ENCODE assay signal across 20 cellular contexts in the genomic region with DNA sequence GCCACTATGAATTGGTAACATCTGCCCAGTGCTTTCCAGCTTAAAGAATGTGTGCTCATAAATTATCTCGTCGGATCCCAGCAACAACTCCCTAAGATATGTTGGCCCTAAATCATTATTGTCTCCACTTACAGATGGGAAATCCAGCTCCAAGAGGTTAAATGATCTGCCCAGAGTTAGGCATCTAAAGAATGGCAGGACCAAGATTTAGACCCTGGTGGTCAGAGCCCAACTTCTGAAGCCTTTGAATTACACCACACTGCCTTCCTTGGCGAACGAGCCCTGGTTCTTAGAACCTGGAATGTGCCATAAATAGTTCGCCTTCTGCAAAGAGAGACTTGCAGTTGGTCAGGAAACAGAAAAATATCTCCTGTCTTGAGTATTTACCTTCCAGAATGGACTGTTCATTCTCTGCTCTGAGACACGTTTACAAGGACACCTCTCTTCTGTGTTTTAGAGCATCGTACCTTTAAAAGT. TPM values are rescaled to one million over a fixed set of nuclear protein-coding genes. Genes with fewer than 3 reads are reported as not detected.
"Had no signal": no experiment of that assay in that cellular context is flagged by ENCODE, and none has a peak within 500 bp of the region (broad histone marks: within the 10 kb centered on the region; RNA-seq: fewer than 3 reads in every experiment).

No MANE protein-coding gene starts in this region.

- H3K4me3 Mint-ChIP-seq: activated naive CD4-positive, alpha-beta T cell treated with anti-CD3 and anti-CD28 coated beads for 36 hours; neural crest cell; T-helper 17 cell; WTC11 had no signal

- H3K9me3 ChIP-seq: colonic mucosa, ovary, transverse colon, vagina had no signal

- H3K36me3 Mint-ChIP-seq: WTC11 had no signal

- H3K4me3 ChIP-seq: colonic mucosa, ovary, skin epidermis, transverse colon, vagina had no signal

- H3K4me1 ChIP-seq: vagina had no signal

- H3K9me3 Mint-ChIP-seq: activated naive CD4-positive, alpha-beta T cell treated with anti-CD3 and anti-CD28 coated beads for 36 hours; neural crest cell; WTC11 had no signal

- H3K27ac ChIP-seq: colonic mucosa, foreskin keratinocyte, ovary, skin epidermis, vagina had no signal

- H3K36me3 ChIP-seq: colonic mucosa, ovary, transverse colon, vagina had no signal

- ATAC-seq: esophagus mucosa, foreskin keratinocyte, T-helper 17 cell, WTC11 had no signal

- H3K27me3 ChIP-seq: colonic mucosa, foreskin keratinocyte, ovary, transverse colon, vagina had no signal

- DNase-seq: activated CD4-positive, alpha-beta T cell treated with anti-CD3 and anti-CD28 coated beads for 48 hours; activated CD8-positive, alpha-beta memory T cell treated with anti-CD3 and anti-CD28 coated beads, Interleukin-2, amount 50 U/mL, for 48 hours; activated naive CD4-positive, alpha-beta T cell treated with anti-CD3 and anti-CD28 coated beads for 36 hours; caudate nucleus; colonic mucosa; foreskin keratinocyte; glutamatergic neuron; mesendoderm; ovary; stimulated activated CD4-positive, alpha-beta T cell treated with anti-CD3 and anti-CD28 coated beads, Interleukin-15, amount 100 ng/mL, for 24 hours; stimulated activated CD4-positive, alpha-beta T cell treated with anti-CD3 and anti-CD28 coated beads, Interleukin-4, amount 100 ng/mL, for 24 hours; stimulated activated naive CD4-positive, alpha-beta T cell; substantia nigra; T-helper 17 cell; transverse colon had no signal

- H3K27ac Mint-ChIP-seq: activated naive CD4-positive, alpha-beta T cell treated with anti-CD3 and anti-CD28 coated beads for 36 hours; WTC11 had no signal

RNA-seq across cellular contexts. Expression of a gene that starts 20.2 kb away (rescaled TPM):
- total RNA-seq: neural crest cell had no signal
